Comparison of ENCODE assay signal across 19 cellular contexts in genomic region chr18:23682045-23682444, GRCh38.
"Had no signal": no experiment of that assay in that cellular context is flagged by ENCODE, and none has a peak within 500 bp of the region (broad histone marks: within the 10 kb centered on the region; RNA-seq: fewer than 3 reads in every experiment).

No MANE protein-coding gene starts in this region.

- H3K4me3 ChIP-seq: ascending aorta, colonic mucosa, heart right ventricle, left lung, thyroid gland had no signal

- DNase-seq: activated CD4-positive, alpha-beta T cell treated with anti-CD3 and anti-CD28 coated beads, Interleukin-2, amount 50 U/mL, for 1 hour; activated CD8-positive, alpha-beta memory T cell treated with anti-CD3 and anti-CD28 coated beads, Interleukin-2, amount 50 U/mL, for 4 hours; activated effector memory CD4-positive, alpha-beta T cell treated with anti-CD3 and anti-CD28 coated beads, Interleukin-2, amount 50 U/mL, for 16 hours; activated naive CD4-positive, alpha-beta T cell treated with anti-CD3 and anti-CD28 coated beads, Interleukin-2, amount 50 U/mL, for 16 hours; activated T-cell treated with anti-CD3 and anti-CD28 coated beads, Interleukin-2, amount 50 U/mL, for 48 hours; colonic mucosa; erythroblast; heart right ventricle; left lung; nephron progenitor cell; nucleus accumbens; stimulated activated CD4-positive, alpha-beta T cell treated with anti-CD3 and anti-CD28 coated beads, Interleukin-12 subunit alpha, Interleukin-12 subunit beta, amount 100 ng/mL, for 4 hours; stimulated activated CD4-positive, alpha-beta T cell treated with anti-CD3 and anti-CD28 coated beads, Interleukin-2, amount 100 ng/mL, for 24 hours; stimulated activated naive CD4-positive, alpha-beta T cell treated with Interleukin-2 at 50 U/mL for 16 hours; thyroid gland had no signal

- H3K27ac ChIP-seq: ascending aorta, colonic mucosa, heart right ventricle, left lung, thyroid gland had no signal

- ATAC-seq: activated CD4-positive, CD25-positive, alpha-beta regulatory T cell treated with anti-CD3 and anti-CD28 coated beads, Interleukin-2, amount 50 U/mL, for 24 hours; heart right ventricle; left lung had no signal

- H3K4me3 Mint-ChIP-seq: central memory CD8-positive, alpha-beta T cell; nephron progenitor cell had no signal

- H3K4me1 ChIP-seq: ascending aorta, colonic mucosa, left lung, thyroid gland had no signal

- H3K9me3 ChIP-seq: ascending aorta, colonic mucosa, heart right ventricle, left lung, thyroid gland had no signal

- H3K27me3 ChIP-seq: ascending aorta, thyroid gland had no signal

- H3K4me1 Mint-ChIP-seq: central memory CD8-positive, alpha-beta T cell; nephron progenitor cell had no signal

- H3K27ac Mint-ChIP-seq: nephron progenitor cell, progenitor cell of endocrine pancreas had no signal

- H3K36me3 ChIP-seq: ascending aorta, colonic mucosa, heart right ventricle, left lung, thyroid gland had no signal

- H3K9me3 Mint-ChIP-seq: central memory CD8-positive, alpha-beta T cell had no signal
